30 cellular contexts compared by ENCODE assay signal in the genomic region with DNA sequence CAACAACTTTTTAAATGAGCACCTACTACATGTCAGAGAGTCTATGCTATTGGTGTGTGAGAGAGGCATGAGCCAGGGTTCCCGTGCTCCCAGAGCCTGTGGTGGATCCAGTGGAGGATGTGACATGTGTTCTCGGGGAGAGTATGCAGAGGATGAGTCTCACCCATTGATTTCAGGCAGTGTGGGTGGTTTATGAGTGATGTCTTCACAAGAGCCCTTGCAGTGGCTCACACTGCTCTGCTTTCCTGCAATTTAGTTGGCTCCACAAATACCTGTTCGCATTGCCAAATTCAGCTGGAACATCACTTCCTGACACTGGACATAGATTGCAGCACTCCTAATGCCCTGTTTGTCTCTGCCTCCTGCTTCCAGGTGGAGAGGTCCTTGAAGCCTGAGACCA.
A peak's percentile ranks its signal among the peaks of the same experiment; 100 is the strongest.
DNase-seq lines count a peak whose midpoint lies in the region; ATAC-seq and TF ChIP-seq lines count a peak whose summit lies in the region.
"Had no signal": no experiment of that assay in that cellular context is flagged by ENCODE, and none has a peak within 500 bp of the region (broad histone marks: within the 10 kb centered on the region; RNA-seq: fewer than 3 reads in every experiment).

No MANE protein-coding gene starts in this region.

- CTCF ChIA-PET in activated CD4-positive, alpha-beta T cell treated with anti-CD3 and anti-CD28 coated beads for 36 hours (lab: Charles Lee): no interaction called here

- peak overlapping the region; percentile 86 for H3K14ac ChIP-seq in neuronal stem cell (ENCODE audit: low read length)

- H3K36me3 Mint-ChIP-seq in activated CD4-positive, alpha-beta T cell treated with anti-CD3 and anti-CD28 coated beads for 36 hours (ENCODE audit: low read depth): no peaks in the 10 kb centered on the region
- no peaks in the 10 kb centered on the region for H3K36me3 Mint-ChIP-seq in activated naive CD8-positive, alpha-beta T cell treated with anti-CD3 and anti-CD28 coated beads, Interleukin-2, amount 50 U/mL, for 24 hours (ENCODE audit: low read depth)
- H3K36me3 Mint-ChIP-seq in activated naive CD8-positive, alpha-beta T cell treated with anti-CD3 and anti-CD28 coated beads for 36 hours: no peaks in the 10 kb centered on the region
- no peaks in the 10 kb centered on the region for H3K36me3 Mint-ChIP-seq in endodermal cell (ENCODE audit: low read depth)
- H3K36me3 Mint-ChIP-seq in T-helper 2 cell treated with Interferon-gamma antibody and Interleukin-4, amounts not matched to agents 5 μg/mL and 100 μg/mL, for 36 hours (ENCODE audit: low read depth): no peaks in the 10 kb centered on the region
- H3K36me3 Mint-ChIP-seq: CD4-positive, alpha-beta memory T cell; memory B cell had no signal

- H2BK12ac ChIP-seq in neuronal stem cell (ENCODE audit: low read length): no peak overlapping the region

- H3K27ac ChIP-seq in OCI-LY1 (ENCODE audit: low read depth, low read length, poor library complexity, severe bottlenecking): peak overlapping the region; percentile 91
- no peak overlapping the region for H3K27ac ChIP-seq in neuronal stem cell (replicated peaks; ENCODE audit: low read length)
- H3K27ac ChIP-seq in endodermal cell (ENCODE audit: low read depth, low read length): no peak overlapping the region
- H3K27ac ChIP-seq: ovary, stomach, vagina had no signal

- no peaks in the 10 kb centered on the region for H3K9me3 Mint-ChIP-seq in activated CD4-positive, alpha-beta T cell treated with anti-CD3 and anti-CD28 coated beads for 36 hours (ENCODE audit: low read depth)
- no peaks in the 10 kb centered on the region for H3K9me3 Mint-ChIP-seq in activated naive CD8-positive, alpha-beta T cell treated with anti-CD3 and anti-CD28 coated beads, Interleukin-2, amount 50 U/mL, for 24 hours
- H3K9me3 Mint-ChIP-seq in activated naive CD8-positive, alpha-beta T cell treated with anti-CD3 and anti-CD28 coated beads for 36 hours: no peaks in the 10 kb centered on the region
- H3K9me3 Mint-ChIP-seq in endodermal cell: no peaks in the 10 kb centered on the region
- H3K9me3 Mint-ChIP-seq in T-helper 2 cell treated with Interferon-gamma antibody and Interleukin-4, amounts not matched to agents 5 μg/mL and 100 μg/mL, for 36 hours: no peaks in the 10 kb centered on the region
- H3K9me3 Mint-ChIP-seq: CD4-positive, alpha-beta memory T cell; GM23338; memory B cell; nephron progenitor cell had no signal

- no peak overlapping the region for H3K4me3 Mint-ChIP-seq in activated CD4-positive, alpha-beta T cell treated with anti-CD3 and anti-CD28 coated beads for 36 hours
- H3K4me3 Mint-ChIP-seq in activated naive CD8-positive, alpha-beta T cell treated with anti-CD3 and anti-CD28 coated beads, Interleukin-2, amount 50 U/mL, for 24 hours: no peak overlapping the region
- H3K4me3 Mint-ChIP-seq in activated naive CD8-positive, alpha-beta T cell treated with anti-CD3 and anti-CD28 coated beads for 36 hours: no peak overlapping the region
- no peak overlapping the region for H3K4me3 Mint-ChIP-seq in endodermal cell
- no peak overlapping the region for H3K4me3 Mint-ChIP-seq in T-helper 2 cell treated with Interferon-gamma antibody and Interleukin-4, amounts not matched to agents 5 μg/mL and 100 μg/mL, for 36 hours
- H3K4me3 Mint-ChIP-seq: CD4-positive, alpha-beta memory T cell; GM23338; HFFc6; memory B cell; nephron progenitor cell had no signal

- no peak overlapping the region for H3K18ac ChIP-seq in neuronal stem cell (ENCODE audit: low read length)

- H2BK15ac ChIP-seq in neuronal stem cell (ENCODE audit: low read length): no peak overlapping the region

- H4K8ac ChIP-seq in neuronal stem cell (ENCODE audit: low read depth, low read length): no peak overlapping the region

- POLR2A ChIA-PET in activated CD4-positive, alpha-beta T cell treated with anti-CD3 and anti-CD28 coated beads for 36 hours (lab: Charles Lee): no interaction called here

- no peak overlapping the region for H3K4ac ChIP-seq in neuronal stem cell (ENCODE audit: low read length)

- peak overlapping the region; percentile 15 for H2AK5ac ChIP-seq in neuronal stem cell (ENCODE audit: low read depth, low read length)

- no peaks in the 10 kb centered on the region for H4K20me1 ChIP-seq in OCI-LY1 (ENCODE audit: insufficient read depth, low read length)

- no peak overlapping the region for H3K9ac ChIP-seq in OCI-LY1 (ENCODE audit: low read length)
- no peak overlapping the region for H3K9ac ChIP-seq in neuronal stem cell (ENCODE audit: low read depth, low read length, poor library complexity)
- H3K9ac ChIP-seq in endodermal cell (ENCODE audit: extremely low read depth, low read length, poor library complexity, severe bottlenecking): no peak overlapping the region

- H3K4me1 Mint-ChIP-seq in activated CD4-positive, alpha-beta T cell treated with anti-CD3 and anti-CD28 coated beads for 36 hours: peaks cover 54% of the 10 kb centered on the region
- H3K4me1 Mint-ChIP-seq in activated naive CD8-positive, alpha-beta T cell treated with anti-CD3 and anti-CD28 coated beads, Interleukin-2, amount 50 U/mL, for 24 hours: peaks cover 67% of the 10 kb centered on the region
- H3K4me1 Mint-ChIP-seq in activated naive CD8-positive, alpha-beta T cell treated with anti-CD3 and anti-CD28 coated beads for 36 hours: peaks cover 53% of the 10 kb centered on the region
- peaks cover 7% of the 10 kb centered on the region for H3K4me1 Mint-ChIP-seq in endodermal cell
- H3K4me1 Mint-ChIP-seq in T-helper 2 cell treated with Interferon-gamma antibody and Interleukin-4, amounts not matched to agents 5 μg/mL and 100 μg/mL, for 36 hours (ENCODE audit: low read depth): peaks cover 41% of the 10 kb centered on the region

- WGBS in neuronal stem cell (ENCODE audit: extremely low coverage in 2 of 2, insufficient read length in 2 of 2, insufficient replicate concordance in 1 of 2), 2 donors: no CpG with 5 or more reads among the region's 3 CpGs
- 92 to 100% methylated on average over 1 to 3 of the region's 3 CpGs for WGBS in endodermal cell (ENCODE audit: insufficient coverage in 1 of 2, insufficient read length in 1 of 2), 2 experiments

- H3K27me3 Mint-ChIP-seq in activated CD4-positive, alpha-beta T cell treated with anti-CD3 and anti-CD28 coated beads for 36 hours: peaks cover 10% of the 10 kb centered on the region
- peaks cover 19% of the 10 kb centered on the region for H3K27me3 Mint-ChIP-seq in activated naive CD8-positive, alpha-beta T cell treated with anti-CD3 and anti-CD28 coated beads, Interleukin-2, amount 50 U/mL, for 24 hours
- peaks cover 13% of the 10 kb centered on the region for H3K27me3 Mint-ChIP-seq in activated naive CD8-positive, alpha-beta T cell treated with anti-CD3 and anti-CD28 coated beads for 36 hours
- H3K27me3 Mint-ChIP-seq in endodermal cell (ENCODE audit: insufficient read depth): no peaks in the 10 kb centered on the region
- no peaks in the 10 kb centered on the region for H3K27me3 Mint-ChIP-seq in T-helper 2 cell treated with Interferon-gamma antibody and Interleukin-4, amounts not matched to agents 5 μg/mL and 100 μg/mL, for 36 hours (ENCODE audit: low read depth)
- H3K27me3 Mint-ChIP-seq: CD4-positive, alpha-beta memory T cell; memory B cell had no signal

- H3K9me3 ChIP-seq in OCI-LY1 (ENCODE audit: low read length): no peaks in the 10 kb centered on the region
- no peaks in the 10 kb centered on the region for H3K9me3 ChIP-seq in neuronal stem cell (replicated peaks in 1 of 2; ENCODE audit: control insufficient read depth in 2 of 2, insufficient read depth in 1 of 2, low read depth in 1 of 2, low read length in 2 of 2)
- no peaks in the 10 kb centered on the region for H3K9me3 ChIP-seq in endodermal cell (ENCODE audit: control insufficient read depth, low read length)
- H3K9me3 ChIP-seq: ovary, stomach, vagina had no signal

- H3K9me2 ChIP-seq in OCI-LY1 (ENCODE audit: low read depth, low read length): no peaks in the 10 kb centered on the region

- no peaks in the 10 kb centered on the region for H3F3A ChIP-seq in OCI-LY1 (ENCODE audit: insufficient read depth, low read length)

- no peak overlapping the region for H4K91ac ChIP-seq in neuronal stem cell (ENCODE audit: low read depth, low read length, poor library complexity)

- intact Hi-C loops in activated CD4-positive, alpha-beta T cell treated with anti-CD3 and anti-CD28 coated beads for 36 hours (cut with DNase I, micrococcal nuclease): loop anchor here (2.0 to 5.0 kb wide), 2 partner anchors 123 to 244 kb away; a partner anchor contains a TSS

- H2AFZ ChIP-seq in OCI-LY1 (ENCODE audit: low read length) (no peak overlapping the region), neuronal stem cell (ENCODE audit: low read length) (no peak overlapping the region)
- H2AFZ ChIP-seq: GM23338 had no signal

- H3K23ac ChIP-seq in neuronal stem cell (ENCODE audit: low read depth, low read length, poor library complexity): no peak overlapping the region

- peak; percentile 48 for ATAC-seq in activated CD4-positive, alpha-beta T cell treated with anti-CD3 and anti-CD28 coated beads for 36 hours
- ATAC-seq in activated naive CD8-positive, alpha-beta T cell treated with anti-CD3 and anti-CD28 coated beads, Interleukin-2, amount 50 U/mL, for 24 hours: peak; percentile 38
- ATAC-seq: esophagus mucosa, GM12878, GM23338, left lobe of liver, Panc1 had no signal

- H3K79me1 ChIP-seq in neuronal stem cell (ENCODE audit: low read depth, low read length): no peaks in the 10 kb centered on the region

- H3K36me3 ChIP-seq in OCI-LY1 (ENCODE audit: insufficient read depth, low read length) (no peaks in the 10 kb centered on the region; the same call in 1 of the 2 replicates), neuronal stem cell (replicated peaks in 1 of 2; ENCODE audit: control insufficient read depth in 2 of 2, insufficient read depth in 2 of 2, low read length in 2 of 2) (no peaks in the 10 kb centered on the region), endodermal cell (ENCODE audit: control insufficient read depth, insufficient read depth, low read length) (no peaks in the 10 kb centered on the region)
- H3K36me3 ChIP-seq: ovary, stomach, vagina had no signal

- no peaks in the 10 kb centered on the region for H3K79me2 ChIP-seq in OCI-LY1 (ENCODE audit: insufficient read depth, low read length)

- TF ChIP-seq CTCF in OCI-LY1 (IDR thresholded peaks at IDR 0.05; ENCODE audit: low read length) (no peak), endodermal cell (conservative IDR thresholded peaks at IDR 0.05) (no peak)

- H3K27me3 ChIP-seq in OCI-LY1 (ENCODE audit: insufficient read depth, low read length) (no peaks in the 10 kb centered on the region), neuronal stem cell (ENCODE audit: control insufficient read depth in 3 of 3, insufficient read depth in 3 of 3, low read depth in 1 of 3, low read length in 3 of 3) (no peaks in the 10 kb centered on the region), endodermal cell (ENCODE audit: control insufficient read depth, insufficient read depth, low read length, poor library complexity, severe bottlenecking) (no peaks in the 10 kb centered on the region)
- H3K27me3 ChIP-seq: ovary, stomach, vagina had no signal

- H3K4me3 ChIP-seq in OCI-LY1 (ENCODE audit: low read depth, low read length, poor library complexity, severe bottlenecking): no peak overlapping the region
- no peak overlapping the region for H3K4me3 ChIP-seq in neuronal stem cell (ENCODE audit: low read length in 2 of 2)
- no peak overlapping the region for H3K4me3 ChIP-seq in endodermal cell (ENCODE audit: low read length)
- H3K4me3 ChIP-seq: GM12878, GM23338, ovary, stomach, vagina had no signal

- no peak overlapping the region for H2BK120ac ChIP-seq in neuronal stem cell (ENCODE audit: low read depth, low read length)

- DNase-seq in activated CD4-positive, alpha-beta T cell treated with anti-CD3 and anti-CD28 coated beads for 36 hours: peak; percentile 56
- no peak for DNase-seq in activated CD4-positive, alpha-beta T cell treated with anti-CD3 and anti-CD28 coated beads for 48 hours
- DNase-seq in activated naive CD8-positive, alpha-beta T cell treated with anti-CD3 and anti-CD28 coated beads, Interleukin-2, amount 50 U/mL, for 24 hours: no peak
- no peak for DNase-seq in activated naive CD8-positive, alpha-beta T cell treated with anti-CD3 and anti-CD28 coated beads for 36 hours
- DNase-seq in neuronal stem cell (ENCODE audit: low spot score) (no peak), endodermal cell (no peak)
- no peak for DNase-seq in T-helper 2 cell treated with Interferon-gamma antibody and Interleukin-4, amounts not matched to agents 5 μg/mL and 100 μg/mL, for 36 hours (ENCODE audit: low spot score)
- DNase-seq: activated CD4-positive, alpha-beta T cell treated with anti-CD3 and anti-CD28 coated beads for 1 hour; CD4-positive, alpha-beta memory T cell; cerebellar nuclear complex; dermis blood vessel endothelial cell; foreskin fibroblast; HFFc6; IMR-90; MV-4-11; NCI-H146; NCI-H2171; NCI-H526; nephron progenitor cell; ovary; SIG-M5; stomach had no signal

- H2BK5ac ChIP-seq in neuronal stem cell (ENCODE audit: low read length): no peak overlapping the region

- peaks cover 57% of the 10 kb centered on the region for H3K4me1 ChIP-seq in OCI-LY1 (ENCODE audit: insufficient read depth, low read length, severe bottlenecking)
- H3K4me1 ChIP-seq in neuronal stem cell (ENCODE audit: control insufficient read depth in 2 of 2, insufficient read depth in 1 of 2, low read depth in 1 of 2, low read length in 2 of 2): peaks cover 0 to 1% of the 10 kb centered on the region in 2 donors
- H3K4me1 ChIP-seq in endodermal cell (ENCODE audit: control insufficient read depth, insufficient read depth, low read length): peaks cover 2% of the 10 kb centered on the region
- H3K4me1 ChIP-seq: vagina had no signal

- H3K4me2 ChIP-seq in OCI-LY1 (ENCODE audit: low read length): no peak overlapping the region
- H3K4me2 ChIP-seq in neuronal stem cell (ENCODE audit: insufficient read depth, low read length, poor library complexity, severe bottlenecking): no peak overlapping the region
- H3K4me2 ChIP-seq: GM23338 had no signal

- peak overlapping the region; percentile 19 for H3K27ac Mint-ChIP-seq in activated CD4-positive, alpha-beta T cell treated with anti-CD3 and anti-CD28 coated beads for 36 hours
- peak overlapping the region; percentile 17 for H3K27ac Mint-ChIP-seq in activated naive CD8-positive, alpha-beta T cell treated with anti-CD3 and anti-CD28 coated beads, Interleukin-2, amount 50 U/mL, for 24 hours
- no peak overlapping the region for H3K27ac Mint-ChIP-seq in activated naive CD8-positive, alpha-beta T cell treated with anti-CD3 and anti-CD28 coated beads for 36 hours
- no peak overlapping the region for H3K27ac Mint-ChIP-seq in endodermal cell
- no peak overlapping the region for H3K27ac Mint-ChIP-seq in T-helper 2 cell treated with Interferon-gamma antibody and Interleukin-4, amounts not matched to agents 5 μg/mL and 100 μg/mL, for 36 hours
- H3K27ac Mint-ChIP-seq: GM23338, HFFc6, memory B cell, nephron progenitor cell had no signal

Comparison
In these comparisons a context has a peak if more than half of its experiments do, and no peak if none do; other contexts are left out.
1. H3K27ac Mint-ChIP-seq: peak in activated CD4-positive, alpha-beta T cell treated with anti-CD3 and anti-CD28 coated beads for 36 hours (single experiment) and activated naive CD8-positive, alpha-beta T cell treated with anti-CD3 and anti-CD28 coated beads, Interleukin-2, amount 50 U/mL, for 24 hours (single experiment); none in activated naive CD8-positive, alpha-beta T cell treated with anti-CD3 and anti-CD28 coated beads for 36 hours (single experiment), endodermal cell (single experiment) and T-helper 2 cell treated with Interferon-gamma antibody and Interleukin-4, amounts not matched to agents 5 μg/mL and 100 μg/mL, for 36 hours (single experiment).